Comparison of ENCODE assay signal across 11 cellular contexts in genomic region chr9:2292733-2293132, GRCh38.
"Had no signal": no experiment of that assay in that cellular context is flagged by ENCODE, and none has a peak within 500 bp of the region (broad histone marks: within the 10 kb centered on the region; RNA-seq: fewer than 3 reads in every experiment).

No MANE protein-coding gene starts in this region.

- H3K36me3 ChIP-seq: lower lobe of right lung, thyroid gland had no signal

- H3K9me3 ChIP-seq: lower lobe of right lung, thyroid gland had no signal

- H3K27me3 ChIP-seq: thyroid gland had no signal

- H3K9me3 Mint-ChIP-seq: activated naive CD8-positive, alpha-beta T cell treated with anti-CD3 and anti-CD28 coated beads, Interleukin-2, amount 50 U/mL, for 24 hours; natural killer cell treated with Interleukin-12 subunit alpha and Interleukin-12 subunit beta and Interleukin-15 and Interleukin-18, amount 100 ng/mL, for 72 hours had no signal

- DNase-seq: activated CD4-positive, alpha-beta T cell treated with anti-CD3 and anti-CD28 coated beads, Interleukin-2, amount 50 U/mL, for 48 hours; activated CD4-positive, CD25-positive, alpha-beta regulatory T cell treated with anti-CD3 and anti-CD28 coated beads, Interleukin-2, amount 50 U/mL, for 72 hours; activated naive CD4-positive, alpha-beta T cell; activated naive CD8-positive, alpha-beta T cell treated with anti-CD3 and anti-CD28 coated beads, Interleukin-2, amount 50 U/mL, for 24 hours; activated T-cell treated with anti-CD3 and anti-CD28 coated beads, Interleukin-2, amount 50 U/mL, for 48 hours; effector CD8-positive, alpha-beta T cell; hypothalamus; lower lobe of right lung; thyroid gland had no signal

- H3K4me3 Mint-ChIP-seq: activated naive CD8-positive, alpha-beta T cell treated with anti-CD3 and anti-CD28 coated beads, Interleukin-2, amount 50 U/mL, for 24 hours; natural killer cell treated with Interleukin-12 subunit alpha and Interleukin-12 subunit beta and Interleukin-15 and Interleukin-18, amount 100 ng/mL, for 72 hours had no signal

- H3K27ac Mint-ChIP-seq: activated naive CD8-positive, alpha-beta T cell treated with anti-CD3 and anti-CD28 coated beads, Interleukin-2, amount 50 U/mL, for 24 hours; natural killer cell treated with Interleukin-12 subunit alpha and Interleukin-12 subunit beta and Interleukin-15 and Interleukin-18, amount 100 ng/mL, for 72 hours had no signal

- H3K4me1 Mint-ChIP-seq: activated naive CD8-positive, alpha-beta T cell treated with anti-CD3 and anti-CD28 coated beads, Interleukin-2, amount 50 U/mL, for 24 hours had no signal

- H3K4me3 ChIP-seq: coronary artery, lower lobe of right lung, thyroid gland had no signal

- H3K27ac ChIP-seq: coronary artery, lower lobe of right lung had no signal

- H3K4me1 ChIP-seq: lower lobe of right lung had no signal

- H3K36me3 Mint-ChIP-seq: natural killer cell treated with Interleukin-12 subunit alpha and Interleukin-12 subunit beta and Interleukin-15 and Interleukin-18, amount 100 ng/mL, for 72 hours had no signal

- ATAC-seq: activated naive CD8-positive, alpha-beta T cell treated with anti-CD3 and anti-CD28 coated beads, Interleukin-2, amount 50 U/mL, for 24 hours; natural killer cell treated with Interleukin-12 subunit alpha and Interleukin-12 subunit beta and Interleukin-15 and Interleukin-18, amount 100 ng/mL, for 72 hours had no signal
